In genomic region chr1:41713557-41714327, GRCh38 we compare ENCODE assay signal across 10 cellular contexts.
DNase-seq lines count a peak whose midpoint lies in the region; ATAC-seq and TF ChIP-seq lines count a peak whose summit lies in the region.
"Had no signal": no experiment of that assay in that cellular context is flagged by ENCODE, and none has a peak within 500 bp of the region (broad histone marks: within the 10 kb centered on the region; RNA-seq: fewer than 3 reads in every experiment).

No MANE protein-coding gene starts in this region.

- no peak for TF ChIP-seq CTCF in foreskin fibroblast (IDR thresholded peaks at IDR 0.05; ENCODE audit: low read depth, low read length)

- DNase-seq in NCI-H2171 treated with DMSO at 0.1 percent for 48 hours (lab: John Stamatoyannopoulos, UW) = peak; percentile 61
- DNase-seq in NCI-H2171 (lab: John Stamatoyannopoulos, UW) = no peak
- peak; percentile 54 for DNase-seq in SK-N-DZ (ENCODE audit: low spot score)
- peak; percentile 85 to 92 for DNase-seq in foreskin fibroblast
- no peak for DNase-seq in stimulated activated naive B cell treated with anti-CD40 and anti-IgM and Interleukin-4, amounts not matched to agents 10 μg/mL and 1 μg/mL and 100 μg/mL, for 72 hours
- no peak for DNase-seq in amygdala (lab: John Stamatoyannopoulos, UW)
- no peak for DNase-seq in activated CD4-positive, alpha-beta T cell treated with anti-CD3 and anti-CD28 coated beads for 36 hours
- DNase-seq: stimulated activated naive CD4-positive, alpha-beta T cell treated with Interleukin-2 at 50 U/mL for 16 hours had no signal

- POLR2A ChIA-PET in activated CD4-positive, alpha-beta T cell treated with anti-CD3 and anti-CD28 coated beads for 36 hours (lab: Charles Lee) = interaction anchor here (0.6 kb wide), 1 partner anchor 422 kb away, joined by 3 read pairs; no protein-coding TSS in a partner anchor

- peak overlapping the region; percentile 26 for H3K27ac Mint-ChIP-seq in stimulated activated naive B cell treated with anti-CD40 and anti-IgM and Interleukin-4, amounts not matched to agents 10 μg/mL and 1 μg/mL and 100 μg/mL, for 72 hours
- no peak overlapping the region for H3K27ac Mint-ChIP-seq in activated CD4-positive, alpha-beta T cell treated with anti-CD3 and anti-CD28 coated beads for 36 hours
- H3K27ac Mint-ChIP-seq: B cell had no signal

- H3K9me3 Mint-ChIP-seq in stimulated activated naive B cell treated with anti-CD40 and anti-IgM and Interleukin-4, amounts not matched to agents 10 μg/mL and 1 μg/mL and 100 μg/mL, for 72 hours = no peaks in the 10 kb centered on the region
- H3K9me3 Mint-ChIP-seq in activated CD4-positive, alpha-beta T cell treated with anti-CD3 and anti-CD28 coated beads for 36 hours (ENCODE audit: low read depth) = no peaks in the 10 kb centered on the region

- no peaks in the 10 kb centered on the region for H3K27me3 Mint-ChIP-seq in stimulated activated naive B cell treated with anti-CD40 and anti-IgM and Interleukin-4, amounts not matched to agents 10 μg/mL and 1 μg/mL and 100 μg/mL, for 72 hours
- H3K27me3 Mint-ChIP-seq in activated CD4-positive, alpha-beta T cell treated with anti-CD3 and anti-CD28 coated beads for 36 hours = no peaks in the 10 kb centered on the region
- H3K27me3 Mint-ChIP-seq: B cell had no signal

- no peak overlapping the region for H3K4me3 Mint-ChIP-seq in stimulated activated naive B cell treated with anti-CD40 and anti-IgM and Interleukin-4, amounts not matched to agents 10 μg/mL and 1 μg/mL and 100 μg/mL, for 72 hours
- H3K4me3 Mint-ChIP-seq in activated CD4-positive, alpha-beta T cell treated with anti-CD3 and anti-CD28 coated beads for 36 hours = no peak overlapping the region
- H3K4me3 Mint-ChIP-seq: B cell had no signal

- no peaks in the 10 kb centered on the region for H3K36me3 Mint-ChIP-seq in stimulated activated naive B cell treated with anti-CD40 and anti-IgM and Interleukin-4, amounts not matched to agents 10 μg/mL and 1 μg/mL and 100 μg/mL, for 72 hours
- no peaks in the 10 kb centered on the region for H3K36me3 Mint-ChIP-seq in activated CD4-positive, alpha-beta T cell treated with anti-CD3 and anti-CD28 coated beads for 36 hours (ENCODE audit: low read depth)

- H3K4me1 Mint-ChIP-seq in stimulated activated naive B cell treated with anti-CD40 and anti-IgM and Interleukin-4, amounts not matched to agents 10 μg/mL and 1 μg/mL and 100 μg/mL, for 72 hours = peaks cover 28 to 39% of the 10 kb centered on the region in 2 donors
- peaks cover 11% of the 10 kb centered on the region for H3K4me1 Mint-ChIP-seq in activated CD4-positive, alpha-beta T cell treated with anti-CD3 and anti-CD28 coated beads for 36 hours

- intact Hi-C loops in activated CD4-positive, alpha-beta T cell treated with anti-CD3 and anti-CD28 coated beads for 36 hours (cut with DNase I, micrococcal nuclease) = no loop called here

- ATAC-seq in stimulated activated naive B cell treated with anti-CD40 and anti-IgM and Interleukin-4, amounts not matched to agents 10 μg/mL and 1 μg/mL and 100 μg/mL, for 72 hours (replicated peaks) = no peak
- ATAC-seq in HG02798 (IDR thresholded peaks at IDR 0.05; ENCODE audit: poor library complexity, unreplicated experiment) = no peak
- ATAC-seq in activated CD4-positive, alpha-beta T cell treated with anti-CD3 and anti-CD28 coated beads for 36 hours = no peak

- no peak overlapping the region for H3K4me3 ChIP-seq in foreskin fibroblast (ENCODE audit: low read depth in 1 of 2, low read length in 2 of 2)

- CTCF ChIA-PET in activated CD4-positive, alpha-beta T cell treated with anti-CD3 and anti-CD28 coated beads for 36 hours (lab: Charles Lee) = interaction anchor here (1.2 kb wide), 1 partner anchor 29 kb away, joined by 3 read pairs; no protein-coding TSS in a partner anchor

Comparison
In these comparisons a context has a peak if more than half of its experiments do, and no peak if none do; other contexts are left out.
1. DNase-seq: peak in NCI-H2171 treated with DMSO at 0.1 percent for 48 hours (single experiment), SK-N-DZ (single experiment) and foreskin fibroblast (2 of 2); none in NCI-H2171 (single experiment), stimulated activated naive B cell treated with anti-CD40 and anti-IgM and Interleukin-4, amounts not matched to agents 10 μg/mL and 1 μg/mL and 100 μg/mL, for 72 hours (single experiment), amygdala (0 of 56) and activated CD4-positive, alpha-beta T cell treated with anti-CD3 and anti-CD28 coated beads for 36 hours (single experiment).